ENCODE assay signal across 10 cellular contexts in the genomic region with DNA sequence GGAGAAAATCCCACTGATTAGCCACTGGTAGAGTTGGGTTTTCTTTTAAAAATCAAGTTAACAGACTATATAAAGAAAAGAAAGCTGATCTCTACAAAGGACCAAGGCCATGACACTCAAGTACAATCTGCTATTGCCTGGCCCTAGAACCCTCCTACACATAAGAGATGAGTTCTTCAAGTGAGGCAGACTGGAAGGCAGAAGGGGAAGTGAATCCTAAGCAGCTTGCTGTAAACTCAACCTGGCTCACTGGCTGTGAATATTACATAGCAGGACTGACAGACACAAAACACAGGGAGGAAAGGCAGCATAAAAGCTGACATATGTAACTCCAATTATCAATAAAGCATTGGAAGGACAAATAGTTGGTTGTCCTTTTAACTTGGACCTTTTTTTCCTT.
DNase-seq lines count a peak whose midpoint lies in the region; ATAC-seq, FAIRE-seq and TF ChIP-seq lines count a peak whose summit lies in the region.
"Had no signal": no experiment of that assay in that cellular context is flagged by ENCODE, and none has a peak within 500 bp of the region (broad histone marks: within the 10 kb centered on the region; RNA-seq: fewer than 3 reads in every experiment).

No MANE protein-coding gene starts in this region.

- TF ChIP-seq CTCF in D721Med (IDR thresholded peaks at IDR 0.05; ENCODE audit: insufficient read depth, missing control alignments): no peak

- ATAC-seq in GM18868 (IDR thresholded peaks at IDR 0.05; ENCODE audit: unreplicated experiment) (peak; percentile 98), GM21619 (IDR thresholded peaks at IDR 0.05; ENCODE audit: unreplicated experiment) (peak; percentile 81), HG03457 (IDR thresholded peaks at IDR 0.05; ENCODE audit: unreplicated experiment) (peak; percentile 90)
- ATAC-seq: activated naive CD8-positive, alpha-beta T cell treated with anti-CD3 and anti-CD28 coated beads, Interleukin-2, amount 50 U/mL, for 24 hours had no signal

- DNase-seq in germinal center (ENCODE audit: low spot score) (peak; percentile 32), D721Med (ENCODE audit: insufficient read length, low spot score) (no peak), cerebellar nuclear complex (lab: John Stamatoyannopoulos, UW) (no peak), HuH-7 (ENCODE audit: low spot score) (no peak), DMS53 (lab: John Stamatoyannopoulos, UW) (no peak)
- DNase-seq: activated naive CD8-positive, alpha-beta T cell treated with anti-CD3 and anti-CD28 coated beads, Interleukin-2, amount 50 U/mL, for 24 hours; T-helper 2 cell had no signal

- FAIRE-seq in D721Med (lab: Jason Lieb, UNC): no peak
